1 cellular context compared by ENCODE assay signal in the genomic region with DNA sequence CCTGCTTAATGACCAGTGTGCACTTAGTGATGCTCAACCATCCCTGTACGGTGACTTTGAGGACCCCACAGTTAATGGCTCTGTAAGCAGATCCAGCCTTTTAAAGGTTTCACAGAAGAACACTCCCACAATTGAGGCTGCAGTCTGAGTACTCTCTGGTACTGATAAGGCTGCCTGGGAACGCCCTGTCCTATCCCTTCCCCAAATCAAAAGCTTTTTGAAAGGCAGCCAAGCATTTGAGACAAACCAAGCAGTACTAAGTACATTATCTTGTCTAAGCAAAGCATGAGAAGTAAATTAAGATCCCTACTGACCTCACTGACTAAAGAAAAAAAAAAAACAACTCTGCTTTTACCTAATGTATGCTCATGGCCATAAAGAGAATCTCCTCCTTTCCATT.
TF ChIP-seq lines count a peak whose summit lies in the region.

No MANE protein-coding gene starts in this region.

TF ChIP-seq in SK-N-SH treated with all-trans-retinoic acid at 6 μM for 48 hours, 23 proteins besides CTCF, POLR2A, EP300 and RAD21 (continued from another document):
- TF ChIP-seq, protein P1, sequence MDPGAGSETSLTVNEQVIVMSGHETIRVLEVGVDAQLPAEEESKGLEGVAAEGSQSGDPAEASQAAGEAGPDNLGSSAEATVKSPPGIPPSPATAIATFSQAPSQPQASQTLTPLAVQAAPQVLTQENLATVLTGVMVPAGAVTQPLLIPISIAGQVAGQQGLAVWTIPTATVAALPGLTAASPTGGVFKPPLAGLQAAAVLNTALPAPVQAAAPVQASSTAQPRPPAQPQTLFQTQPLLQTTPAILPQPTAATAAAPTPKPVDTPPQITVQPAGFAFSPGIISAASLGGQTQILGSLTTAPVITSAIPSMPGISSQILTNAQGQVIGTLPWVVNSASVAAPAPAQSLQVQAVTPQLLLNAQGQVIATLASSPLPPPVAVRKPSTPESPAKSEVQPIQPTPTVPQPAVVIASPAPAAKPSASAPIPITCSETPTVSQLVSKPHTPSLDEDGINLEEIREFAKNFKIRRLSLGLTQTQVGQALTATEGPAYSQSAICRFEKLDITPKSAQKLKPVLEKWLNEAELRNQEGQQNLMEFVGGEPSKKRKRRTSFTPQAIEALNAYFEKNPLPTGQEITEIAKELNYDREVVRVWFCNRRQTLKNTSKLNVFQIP (CRISPR knock-in tag; IDR thresholded peaks at IDR 0.05; ENCODE audit: borderline replicate concordance, low read depth): no peak
